ENCODE assay signal across 8 cellular contexts in genomic region chr7:149873074-149873967, GRCh38. TPM values are rescaled to one million over a fixed set of nuclear protein-coding genes. Genes with fewer than 3 reads are reported as not detected.
DNase-seq lines count a peak whose midpoint lies in the region; ATAC-seq lines count a peak whose summit lies in the region.

No MANE protein-coding gene starts in this region.

- H3K4me3 ChIP-seq in Jurkat, Clone E6-1 (ENCODE audit: low read length): peak overlapping the region; percentile 74
- peak overlapping the region; percentile 74 to 93 for H3K4me3 ChIP-seq in muscle layer of duodenum (ENCODE audit: low read depth in 1 of 2, low read length in 2 of 2)

- no peaks in the 10 kb centered on the region for H3K27me3 ChIP-seq in muscle layer of duodenum (ENCODE audit: low read depth, low read length)

- H3K4me1 ChIP-seq in muscle layer of duodenum (ENCODE audit: control insufficient read depth in 1 of 2, insufficient read depth in 2 of 2, low read length in 2 of 2): peaks cover 0 to 10% of the 10 kb centered on the region in 2 donors

- no peaks in the 10 kb centered on the region for H3K9me3 ChIP-seq in muscle layer of duodenum (ENCODE audit: control insufficient read depth in 1 of 2, low read length in 2 of 2)

- peak overlapping the region; percentile 85 for H3K27ac ChIP-seq in muscle layer of duodenum (ENCODE audit: low read length)

- peaks cover 0 to 3% of the 10 kb centered on the region in 2 donors for H3K36me3 ChIP-seq in muscle layer of duodenum (ENCODE audit: control insufficient read depth in 1 of 2, insufficient read depth in 2 of 2, low read length in 2 of 2)

- peak; percentile 91 for ATAC-seq in GM21723 (IDR thresholded peaks at IDR 0.05; ENCODE audit: unreplicated experiment)
- ATAC-seq in esophagus mucosa: peak; percentile 96

- DNase-seq in DMS 273 treated with DMSO at 0.1 percent for 48 hours (lab: John Stamatoyannopoulos, UW): peak; percentile 94
- DNase-seq in Jurkat, Clone E6-1 (ENCODE audit: low read depth, low spot score): peak; percentile 84
- DNase-seq in OCI-M2 (lab: John Stamatoyannopoulos, UW; ENCODE audit: unreplicated experiment): peak; percentile 81
- peak; percentile 93 to 94 for DNase-seq in activated T-cell treated with anti-CD3 and anti-CD28 coated beads, Interleukin-2, amount 50 U/mL, for 48 hours
- DNase-seq in stimulated activated CD8-positive, alpha-beta memory T cell treated with anti-CD3 and anti-CD28 coated beads, Interleukin-4, amount 100 ng/mL, for 48 hours: peak; percentile 95

RNA-seq across cellular contexts. Expression of gene ATP6V0E2, which starts 0.4 kb away (rescaled TPM):
- 70.2 TPM for polyA plus RNA-seq in Jurkat, Clone E6-1 (2012; ENCODE audit: insufficient read depth, insufficient read length)
- 3.6 TPM for total RNA-seq in esophagus mucosa

RNA-seq across cellular contexts. Expression of gene ZNF862, which starts 35.1 kb away (rescaled TPM):
- 8.1 TPM for polyA plus RNA-seq in Jurkat, Clone E6-1 (2012; ENCODE audit: insufficient read depth, insufficient read length)
- total RNA-seq in esophagus mucosa: 7.3 TPM

Comparison
In these comparisons a context has a peak if more than half of its experiments do, and no peak if none do; other contexts are left out.
1. Peak in every context shown above with its lines: DNase-seq, ATAC-seq, H3K4me3 ChIP-seq and H3K27ac ChIP-seq.